ENCODE assay signal across 21 cellular contexts in the genomic region with DNA sequence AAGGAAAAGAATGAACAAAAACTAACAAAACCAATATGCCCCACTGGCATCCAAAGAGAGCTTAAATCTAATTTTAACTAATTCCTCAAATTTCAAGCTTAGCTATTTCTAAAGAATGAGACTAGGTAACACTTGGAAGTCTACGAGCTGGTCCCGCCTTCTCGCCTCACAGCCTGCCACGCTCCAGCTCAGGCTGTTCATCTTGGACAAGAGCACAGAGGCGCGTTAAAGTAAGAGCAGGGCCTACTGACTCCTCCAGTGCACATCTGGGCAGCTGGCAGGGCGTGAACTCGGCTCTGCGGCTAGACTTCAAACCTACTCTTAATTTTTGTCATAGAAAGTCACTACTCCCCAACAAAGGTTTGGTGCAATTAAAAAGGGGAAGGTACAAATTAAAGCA.
DNase-seq lines count a peak whose midpoint lies in the region; ATAC-seq and TF ChIP-seq lines count a peak whose summit lies in the region.
"Had no signal": no experiment of that assay in that cellular context is flagged by ENCODE, and none has a peak within 500 bp of the region (broad histone marks: within the 10 kb centered on the region; RNA-seq: fewer than 3 reads in every experiment).

No MANE protein-coding gene starts in this region.

- ATAC-seq in stimulated activated naive CD8-positive, alpha-beta T cell treated with anti-CD3 and anti-CD28 coated beads, Interleukin-15, Interleukin-2, amounts not matched to agents 100 U/mL and 50 U/mL, for 24 hours: no peak
- no peak for ATAC-seq in central memory CD8-positive, alpha-beta T cell (replicated peaks; ENCODE audit: extremely low read depth, poor library complexity, severe bottlenecking)
- ATAC-seq in HG02884 (IDR thresholded peaks at IDR 0.05; ENCODE audit: unreplicated experiment): no peak
- ATAC-seq: PC-3, SK-N-SH treated with all-trans-retinoic acid at 6 μM for 48 hours had no signal

- H3K36me3 ChIP-seq in neural progenitor cell (peaks cover 6% of the 10 kb centered on the region), tibial nerve (peaks cover 0 to 71% (median 0%) of the 10 kb centered on the region in 3 donors)

- no peak overlapping the region for H3K9ac ChIP-seq in neural progenitor cell

- TF ChIP-seq POLR2A in tibial nerve (IDR thresholded peaks at IDR 0.05): no peak

- H3K9me3 ChIP-seq in neural progenitor cell (ENCODE audit: low read depth) (no peaks in the 10 kb centered on the region), tibial nerve (no peaks in the 10 kb centered on the region)

- H3K27ac ChIP-seq in neural progenitor cell: no peak overlapping the region
- peak overlapping the region in 1 of 4 donors; percentile 38 for H3K27ac ChIP-seq in tibial nerve

- H3K79me2 ChIP-seq in neural progenitor cell (ENCODE audit: low read depth): peaks cover 26% of the 10 kb centered on the region

- H3K4me3 ChIP-seq in neural progenitor cell: no peak overlapping the region
- no peak overlapping the region for H3K4me3 ChIP-seq in tibial nerve

- H3K27me3 ChIP-seq in neural progenitor cell: no peaks in the 10 kb centered on the region
- H3K27me3 ChIP-seq in tibial nerve: no peaks in the 10 kb centered on the region

- TF ChIP-seq CTCF in neural progenitor cell (IDR thresholded peaks at IDR 0.05) (no peak), tibial nerve (IDR thresholded peaks at IDR 0.05) (no peak)

- H3K36me3 Mint-ChIP-seq in stimulated activated naive CD8-positive, alpha-beta T cell treated with anti-CD3 and anti-CD28 coated beads, Interleukin-15, Interleukin-2, amounts not matched to agents 100 ng/mL and 50 ng/mL, for 24 hours (ENCODE audit: low read depth): peaks cover 88% of the 10 kb centered on the region
- H3K36me3 Mint-ChIP-seq in central memory CD8-positive, alpha-beta T cell (ENCODE audit: insufficient read depth): peaks cover 63% of the 10 kb centered on the region
- H3K36me3 Mint-ChIP-seq in neural progenitor cell: peaks cover 25% of the 10 kb centered on the region

- H3F3A ChIP-seq in neural progenitor cell (ENCODE audit: low read depth): peaks cover 26% of the 10 kb centered on the region

- DNase-seq in stimulated activated naive CD8-positive, alpha-beta T cell treated with anti-CD3 and anti-CD28 coated beads, Interleukin-15, Interleukin-2, amounts not matched to agents 100 U/mL and 50 U/mL, for 24 hours: no peak
- no peak for DNase-seq in central memory CD8-positive, alpha-beta T cell (ENCODE audit: low spot score in 2 of 2)
- DNase-seq in neural progenitor cell (ENCODE audit: low spot score): peak; percentile 18
- no peak for DNase-seq in tibial nerve (ENCODE audit: low spot score in 2 of 2)
- no peak for DNase-seq in NCI-H446 (lab: John Stamatoyannopoulos, UW)
- DNase-seq: C1 segment of cervical spinal cord; CD4-positive, alpha-beta memory T cell; COR-L47; DMS53; KG1; MM.1S; NCI-H1694; NCI-H2081; NCI-H2171 treated with DMSO at 0.1 percent for 48 hours; NCI-H345; NCI-H524; NCI-H774; PC-3 had no signal

- H4K20me1 ChIP-seq in neural progenitor cell (ENCODE audit: low read depth): peaks cover 12% of the 10 kb centered on the region

- no peak overlapping the region for H3K4me3 Mint-ChIP-seq in stimulated activated naive CD8-positive, alpha-beta T cell treated with anti-CD3 and anti-CD28 coated beads, Interleukin-15, Interleukin-2, amounts not matched to agents 100 ng/mL and 50 ng/mL, for 24 hours
- H3K4me3 Mint-ChIP-seq in central memory CD8-positive, alpha-beta T cell: no peak overlapping the region
- H3K4me3 Mint-ChIP-seq in neural progenitor cell: no peak overlapping the region
- H3K4me3 Mint-ChIP-seq: CD4-positive, alpha-beta memory T cell had no signal

- no peak for TF ChIP-seq EP300 in tibial nerve (IDR thresholded peaks at IDR 0.05)

- no peak overlapping the region for H3K4me2 ChIP-seq in neural progenitor cell

- no peaks in the 10 kb centered on the region for H3K4me1 Mint-ChIP-seq in stimulated activated naive CD8-positive, alpha-beta T cell treated with anti-CD3 and anti-CD28 coated beads, Interleukin-15, Interleukin-2, amounts not matched to agents 100 ng/mL and 50 ng/mL, for 24 hours (ENCODE audit: low read depth)
- peaks cover 4% of the 10 kb centered on the region for H3K4me1 Mint-ChIP-seq in central memory CD8-positive, alpha-beta T cell
- peaks cover 29% of the 10 kb centered on the region for H3K4me1 Mint-ChIP-seq in neural progenitor cell
- H3K4me1 Mint-ChIP-seq: CD4-positive, alpha-beta memory T cell had no signal

- H3K27me3 Mint-ChIP-seq in stimulated activated naive CD8-positive, alpha-beta T cell treated with anti-CD3 and anti-CD28 coated beads, Interleukin-15, Interleukin-2, amounts not matched to agents 100 ng/mL and 50 ng/mL, for 24 hours: no peaks in the 10 kb centered on the region
- H3K27me3 Mint-ChIP-seq in central memory CD8-positive, alpha-beta T cell: no peaks in the 10 kb centered on the region
- no peaks in the 10 kb centered on the region for H3K27me3 Mint-ChIP-seq in neural progenitor cell (ENCODE audit: insufficient read depth, low read depth)
- H3K27me3 Mint-ChIP-seq: CD4-positive, alpha-beta memory T cell had no signal

- no peak overlapping the region for H2AFZ ChIP-seq in neural progenitor cell (replicated peaks)

- H3K4me1 ChIP-seq in neural progenitor cell (peaks cover 41% of the 10 kb centered on the region), tibial nerve (peaks cover 0 to 47% (median 14%) of the 10 kb centered on the region in 4 donors)

- H3K27ac Mint-ChIP-seq in stimulated activated naive CD8-positive, alpha-beta T cell treated with anti-CD3 and anti-CD28 coated beads, Interleukin-15, Interleukin-2, amounts not matched to agents 100 ng/mL and 50 ng/mL, for 24 hours: peak overlapping the region; percentile 40
- peak overlapping the region; percentile 29 for H3K27ac Mint-ChIP-seq in central memory CD8-positive, alpha-beta T cell (ENCODE audit: low read depth)
- H3K27ac Mint-ChIP-seq in neural progenitor cell: no peak overlapping the region
- H3K27ac Mint-ChIP-seq: CD4-positive, alpha-beta memory T cell had no signal

- H3K9me3 Mint-ChIP-seq in stimulated activated naive CD8-positive, alpha-beta T cell treated with anti-CD3 and anti-CD28 coated beads, Interleukin-15, Interleukin-2, amounts not matched to agents 100 ng/mL and 50 ng/mL, for 24 hours: no peaks in the 10 kb centered on the region
- H3K9me3 Mint-ChIP-seq in central memory CD8-positive, alpha-beta T cell: no peaks in the 10 kb centered on the region
- H3K9me3 Mint-ChIP-seq in neural progenitor cell: no peaks in the 10 kb centered on the region
- H3K9me3 Mint-ChIP-seq: CD4-positive, alpha-beta memory T cell had no signal

- WGBS in tibial nerve, 2 donors: 77 to 83% methylated on average over 9 of the region's 9 CpGs
